Comparison of ENCODE assay signal across 18 cellular contexts in genomic region chr14:102144914-102145313, GRCh38. TPM values are rescaled to one million over a fixed set of nuclear protein-coding genes. Genes with fewer than 3 reads are reported as not detected.
A peak's percentile ranks its signal among the peaks of the same experiment; 100 is the strongest.
DNase-seq lines count a peak whose midpoint lies in the region; TF ChIP-seq lines count a peak whose summit lies in the region.
"Had no signal": no experiment of that assay in that cellular context is flagged by ENCODE, and none has a peak within 500 bp of the region (broad histone marks: within the 10 kb centered on the region; RNA-seq: fewer than 3 reads in every experiment).

No MANE protein-coding gene starts in this region.

- DNase-seq in dorsolateral prefrontal cortex: no peak
- DNase-seq in pons (ENCODE audit: low spot score): peak; percentile 88
- no peak for DNase-seq in GM10248 (ENCODE audit: extremely low spot score)
- DNase-seq in DMS114 treated with DMSO at 0.1 percent for 48 hours (lab: John Stamatoyannopoulos, UW; ENCODE audit: unreplicated experiment): no peak
- DNase-seq in ascending aorta (ENCODE audit: low spot score in 2 of 2): no peak
- DNase-seq: 8988T; BE2C; C1 segment of cervical spinal cord; CD4-positive, CD25-positive, alpha-beta regulatory T cell; CD8-positive, alpha-beta memory T cell; COR-L47; DMS 273 treated with DMSO at 0.1 percent for 48 hours; DMS79; GDM1; HCEC 1CT had no signal

- no peaks in the 10 kb centered on the region for H3K27me3 ChIP-seq in Loucy (ENCODE audit: insufficient read depth, low read length, poor library complexity, severe bottlenecking)
- no peaks in the 10 kb centered on the region for H3K27me3 ChIP-seq in dorsolateral prefrontal cortex
- H3K27me3 ChIP-seq in ascending aorta: no peaks in the 10 kb centered on the region
- H3K27me3 ChIP-seq: BE2C had no signal

- intact Hi-C loops in dorsolateral prefrontal cortex (cut with DNase I): loop anchor here in 1 of 2 donors (5.0 kb wide), 1 partner anchor 37 kb away; no protein-coding TSS in a partner anchor
- intact Hi-C loops in ascending aorta (cut with DNase I): no loop called here

- no peaks in the 10 kb centered on the region for H3K9me2 ChIP-seq in Loucy (replicated peaks; ENCODE audit: low read depth, low read length)

- H3F3A ChIP-seq in Loucy (ENCODE audit: low read depth): no peaks in the 10 kb centered on the region

- H3K4me3 ChIP-seq in Loucy (ENCODE audit: low read length, poor library complexity, severe bottlenecking): no peak overlapping the region
- H3K4me3 ChIP-seq in dorsolateral prefrontal cortex: peak overlapping the region in 4 of 59 donors; percentile 7 to 37 (median 12)
- H3K4me3 ChIP-seq in ascending aorta: no peak overlapping the region
- H3K4me3 ChIP-seq: GM23338 had no signal

- H3K9me3 ChIP-seq in Loucy (ENCODE audit: insufficient read depth, low read depth, low read length): no peaks in the 10 kb centered on the region
- H3K9me3 ChIP-seq in ascending aorta: no peaks in the 10 kb centered on the region
- H3K9me3 ChIP-seq: BE2C had no signal

- H3K27ac ChIP-seq in dorsolateral prefrontal cortex (peak overlapping the region in 53 of 59 donors; percentile 2 to 98 (median 69)), temporal lobe (ENCODE audit: low read depth, low read length) (peak overlapping the region; percentile 45), ascending aorta (no peak overlapping the region)

- TF ChIP-seq CTCF in Loucy (conservative IDR thresholded peaks at IDR 0.05; ENCODE audit: low read length): no peak
- TF ChIP-seq CTCF in dorsolateral prefrontal cortex (IDR thresholded peaks at IDR 0.05 in 54 of 56, conservative IDR thresholded peaks at IDR 0.05 in 2 of 56; ENCODE audit: low read depth in 1 of 56, partially characterized antibody in 56 of 56): peak in 1 of 56 donors; percentile 4
- TF ChIP-seq CTCF in GM10248 (IDR thresholded peaks at IDR 0.05; ENCODE audit: control extremely low read depth, extremely low read depth, low read depth, missing control alignments): no peak
- no peak for TF ChIP-seq CTCF in ascending aorta (IDR thresholded peaks at IDR 0.05)

- H3K36me3 ChIP-seq in Loucy (ENCODE audit: insufficient read depth, low read length) (no peaks in the 10 kb centered on the region), ascending aorta (peaks cover 0 to 7% of the 10 kb centered on the region in 2 donors)

- peak overlapping the region; percentile 13 for H3K4me2 ChIP-seq in Loucy (ENCODE audit: low read depth, low read length, poor library complexity, severe bottlenecking)
- H3K4me2 ChIP-seq: GM23338 had no signal

- peaks cover 98% of the 10 kb centered on the region for H3K79me2 ChIP-seq in Loucy (ENCODE audit: insufficient read depth, low read length)

- H3K9ac ChIP-seq in Loucy (ENCODE audit: low read depth, low read length, poor library complexity, severe bottlenecking): no peak overlapping the region

- POLR2A ChIA-PET in GM10248 (lab: Yijun Ruan, JAX): interaction anchor here (0.7 kb wide), 1 partner anchor 50 kb away, joined by 3 read pairs; no protein-coding TSS in a partner anchor

- CTCF ChIA-PET in GM10248 (lab: Yijun Ruan, JAX): interaction anchor here (1.1 to 1.7 kb wide), 4 partner anchors 10 to 172 kb away, joined by 3 to 5 read pairs (median 4); no protein-coding TSS in a partner anchor

- H2AFZ ChIP-seq in Loucy (ENCODE audit: low read length): no peak overlapping the region
- H2AFZ ChIP-seq: GM23338 had no signal

- H3K4me1 ChIP-seq in Loucy (ENCODE audit: insufficient read depth, low read length, poor library complexity, severe bottlenecking) (peaks cover 23% of the 10 kb centered on the region), ascending aorta (peaks cover 0 to 15% of the 10 kb centered on the region in 2 donors)
- H3K4me1 ChIP-seq: BE2C had no signal

- peaks cover 69% of the 10 kb centered on the region for H4K20me1 ChIP-seq in Loucy (ENCODE audit: insufficient read depth, low read length, poor library complexity, severe bottlenecking)

RNA-seq across cellular contexts. Expression of gene WDR20, which starts 5.2 kb away (rescaled TPM):
- total RNA-seq in dorsolateral prefrontal cortex (10 to 100 TPM; 35.1 to 88.2 (median 50.0) TPM), temporal lobe (30.5 TPM), ascending aorta (44.8 TPM)

RNA-seq across cellular contexts. Expression of gene HSP90AA1, which starts 58.1 kb away (rescaled TPM):
- total RNA-seq in dorsolateral prefrontal cortex (1,000 to 10,000 TPM in 30 of 120 experiments, 100 to 1,000 TPM in 90; 420 to 2,880 (median 848) TPM), temporal lobe (646 TPM), ascending aorta (120 TPM)

Comparison
In these comparisons a context has a peak if more than half of its experiments do, and no peak if none do; other contexts are left out.
1. H3K27ac ChIP-seq: peak in dorsolateral prefrontal cortex (53 of 59) and temporal lobe (single experiment); none in ascending aorta (0 of 2).